In the genomic region with DNA sequence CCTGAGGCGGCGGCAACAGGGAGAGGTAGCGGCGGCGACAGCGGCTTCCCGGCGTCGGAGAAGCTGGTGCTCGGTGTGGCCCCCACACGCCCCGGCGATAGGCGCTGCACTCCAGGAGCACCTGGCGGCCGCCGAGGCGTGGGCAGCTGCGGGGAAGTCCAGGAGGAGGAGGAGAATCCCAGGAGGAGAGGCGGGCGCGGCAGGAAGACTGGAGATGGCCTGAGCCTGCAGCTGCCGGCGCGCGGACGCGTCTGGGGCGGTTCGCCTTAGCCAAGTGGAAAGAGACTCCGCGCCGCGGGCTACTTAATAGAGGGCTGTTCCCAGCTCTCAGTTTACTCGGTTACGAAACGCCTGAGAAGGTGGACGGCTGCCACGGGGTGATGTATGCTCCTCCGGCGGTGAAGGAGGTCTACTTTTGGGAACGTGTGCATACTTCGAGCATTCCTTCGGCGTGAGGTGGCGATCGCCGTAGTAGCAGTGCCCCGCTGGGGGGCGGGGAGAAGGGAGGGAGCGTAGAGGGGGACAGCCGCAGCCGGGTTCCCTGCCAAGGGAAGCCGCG, we compare ENCODE assay signal across 8 cellular contexts. TPM values are rescaled to one million over a fixed set of nuclear protein-coding genes. Genes with fewer than 3 reads are reported as not detected.
A peak's percentile ranks its signal among the peaks of the same experiment; 100 is the strongest.
DNase-seq lines count a peak whose midpoint lies in the region; ATAC-seq, FAIRE-seq and TF ChIP-seq lines count a peak whose summit lies in the region.

A gene (minus strand): TSS at position 278 of the 559 bp plus-strand sequence. CDS start 3,261 bp downstream, outside the sequence.

- H3K9ac ChIP-seq in colonic mucosa (ENCODE audit: low read depth in 2 of 2, low read length in 2 of 2) = peak within 1 kb of the TSS; percentile 52 to 64

- H3K4me3 Mint-ChIP-seq in stimulated activated effector memory CD8-positive, alpha-beta T cell treated with anti-CD3 and anti-CD28 coated beads, Interleukin-12 subunit alpha, Interleukin-12 subunit beta, amount 100 ng/mL, for 72 hours = peak within 1 kb of the TSS; percentile 62

- H3K9me3 Mint-ChIP-seq in stimulated activated effector memory CD8-positive, alpha-beta T cell treated with anti-CD3 and anti-CD28 coated beads, Interleukin-12 subunit alpha, Interleukin-12 subunit beta, amount 100 ng/mL, for 72 hours = no peaks in the 10 kb centered on the region

- peak within 1 kb of the TSS; percentile 43 for H3K27ac ChIP-seq in colonic mucosa

- FAIRE-seq in RCC 7860 (lab: Jason Lieb, UNC) = no peak

- no peaks in the 10 kb centered on the region for H3K36me3 ChIP-seq in colonic mucosa

- peak; percentile 8 for DNase-seq in stimulated activated CD4-positive, alpha-beta T cell treated with anti-CD3 and anti-CD28 coated beads, Interleukin-1b, Interleukin-23, amount 100 ng/mL, for 48 hours
- DNase-seq in stimulated activated CD4-positive, alpha-beta T cell treated with anti-CD3 and anti-CD28 coated beads, Interleukin-4, amount 100 ng/mL, for 1 hour = no peak
- peak; percentile 72 for DNase-seq in RCC 7860 (ENCODE audit: low spot score)
- peak; percentile 70 for DNase-seq in colonic mucosa
- DNase-seq in kidney tubule cell (ENCODE audit: low spot score) = peak; percentile 97
- peak in 1 of 2 donors; percentile 60 for DNase-seq in stimulated activated effector memory CD8-positive, alpha-beta T cell treated with anti-CD3 and anti-CD28 coated beads, Interleukin-12 subunit alpha, Interleukin-12 subunit beta, amount 100 ng/mL, for 72 hours (ENCODE audit: low spot score in 2 of 2)
- DNase-seq in SKM-1 (lab: John Stamatoyannopoulos, UW; ENCODE audit: unreplicated experiment) = no peak

- H3K27ac Mint-ChIP-seq in stimulated activated effector memory CD8-positive, alpha-beta T cell treated with anti-CD3 and anti-CD28 coated beads, Interleukin-12 subunit alpha, Interleukin-12 subunit beta, amount 100 ng/mL, for 72 hours = peak within 1 kb of the TSS; percentile 9

- no peak for ATAC-seq in stimulated activated effector memory CD8-positive, alpha-beta T cell treated with anti-CD3 and anti-CD28 coated beads, Interleukin-12 subunit alpha, Interleukin-12 subunit beta, amount 100 ng/mL, for 72 hours
- ATAC-seq in GM21825 (IDR thresholded peaks at IDR 0.05; ENCODE audit: unreplicated experiment) = no peak

- intact Hi-C loops in colonic mucosa (cut with DNase I) = loop anchor here (5.0 kb wide), 2 partner anchors 794 to 1349 kb away; no protein-coding TSS in a partner anchor

- TF ChIP-seq CTCF in colonic mucosa (IDR thresholded peaks at IDR 0.05) = no peak

- H3K4me1 Mint-ChIP-seq in stimulated activated effector memory CD8-positive, alpha-beta T cell treated with anti-CD3 and anti-CD28 coated beads, Interleukin-12 subunit alpha, Interleukin-12 subunit beta, amount 100 ng/mL, for 72 hours = peaks cover 58% of the 10 kb centered on the region

- peaks cover 5% of the 10 kb centered on the region for H3K4me1 ChIP-seq in colonic mucosa

- peak within 1 kb of the TSS; percentile 31 for H3K4me3 ChIP-seq in colonic mucosa

- H3K36me3 Mint-ChIP-seq in stimulated activated effector memory CD8-positive, alpha-beta T cell treated with anti-CD3 and anti-CD28 coated beads, Interleukin-12 subunit alpha, Interleukin-12 subunit beta, amount 100 ng/mL, for 72 hours = no peaks in the 10 kb centered on the region

- peaks cover 54% of the 10 kb centered on the region for H3K27me3 ChIP-seq in colonic mucosa

- no peaks in the 10 kb centered on the region for H3K9me3 ChIP-seq in colonic mucosa

RNA-seq across cellular contexts. Expression of the gene that starts here (rescaled TPM):
- 10 to 100 TPM in 1 of 2 donors, 1 to 10 TPM in 1; 3.6 to 20.2 TPM for total RNA-seq in colonic mucosa

Comparison
In these comparisons a context has a peak if more than half of its experiments do, and no peak if none do; other contexts are left out.
1. DNase-seq: peak in stimulated activated CD4-positive, alpha-beta T cell treated with anti-CD3 and anti-CD28 coated beads, Interleukin-1b, Interleukin-23, amount 100 ng/mL, for 48 hours (single experiment), RCC 7860 (single experiment), colonic mucosa (single experiment) and kidney tubule cell (single experiment); none in stimulated activated CD4-positive, alpha-beta T cell treated with anti-CD3 and anti-CD28 coated beads, Interleukin-4, amount 100 ng/mL, for 1 hour (single experiment) and SKM-1 (single experiment).